Comparison of ENCODE assay signal across 1 cellular context in the genomic region with DNA sequence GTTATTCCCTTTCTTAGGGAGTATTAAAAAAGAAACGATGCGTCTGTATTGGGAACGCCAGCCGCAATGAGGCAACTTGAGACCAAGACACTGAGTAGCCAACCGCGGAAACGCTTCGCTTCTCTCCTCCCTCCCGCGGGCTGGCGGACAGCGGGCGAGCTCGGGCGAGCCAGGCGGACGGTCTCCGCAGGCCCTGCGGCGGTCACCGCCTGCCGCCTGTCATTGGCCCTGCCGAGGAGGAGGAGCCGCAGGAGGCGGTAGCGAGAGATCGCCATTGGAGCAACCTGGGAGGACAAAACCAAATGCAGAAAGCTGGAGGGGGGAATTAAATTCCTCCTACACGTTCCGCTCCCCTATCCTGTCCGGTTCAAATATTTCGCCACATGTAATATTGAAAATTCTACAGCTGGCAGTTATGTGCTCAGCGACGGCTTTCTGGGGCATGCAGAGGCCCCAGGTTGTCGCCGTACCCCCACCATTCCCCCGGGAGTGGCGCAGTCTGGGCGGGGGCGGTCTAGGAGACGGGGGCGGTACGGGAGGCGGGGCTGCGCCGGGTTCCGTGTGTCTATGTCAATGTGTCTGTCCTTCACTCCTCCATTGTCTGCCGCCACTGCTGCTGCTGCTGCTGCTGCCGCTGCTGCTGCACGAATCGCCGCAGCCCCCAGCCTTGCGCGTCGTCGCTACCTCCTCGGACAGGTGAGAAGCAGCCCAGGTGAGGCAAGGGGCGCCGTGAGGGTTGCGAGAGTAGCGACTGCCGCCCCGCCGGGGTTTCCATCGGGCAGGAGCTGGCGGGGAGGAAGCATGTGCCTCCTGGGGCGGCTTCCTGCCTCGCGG.
TF ChIP-seq lines count a peak whose summit lies in the region.

A gene (minus strand): TSS at position 162 of the 834 bp plus-strand sequence. CDS start 181 bp downstream, outside the sequence.
A gene (plus strand): TSS at position 589 of the 834 bp plus-strand sequence. CDS start 19,263 bp downstream, outside the sequence.

TF ChIP-seq in K562, 482 proteins besides CTCF, POLR2A, EP300 and RAD21 (continued from another document and continues in another):
- TF ChIP-seq, protein P1, sequence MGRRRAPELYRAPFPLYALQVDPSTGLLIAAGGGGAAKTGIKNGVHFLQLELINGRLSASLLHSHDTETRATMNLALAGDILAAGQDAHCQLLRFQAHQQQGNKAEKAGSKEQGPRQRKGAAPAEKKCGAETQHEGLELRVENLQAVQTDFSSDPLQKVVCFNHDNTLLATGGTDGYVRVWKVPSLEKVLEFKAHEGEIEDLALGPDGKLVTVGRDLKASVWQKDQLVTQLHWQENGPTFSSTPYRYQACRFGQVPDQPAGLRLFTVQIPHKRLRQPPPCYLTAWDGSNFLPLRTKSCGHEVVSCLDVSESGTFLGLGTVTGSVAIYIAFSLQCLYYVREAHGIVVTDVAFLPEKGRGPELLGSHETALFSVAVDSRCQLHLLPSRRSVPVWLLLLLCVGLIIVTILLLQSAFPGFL (CRISPR knock-in tag; IDR thresholded peaks at IDR 0.05) = no peak
- TF ChIP-seq THRAP3 (IDR thresholded peaks at IDR 0.05; ENCODE audit: borderline replicate concordance) (no peak), DMBX1 (CRISPR knock-in tag; IDR thresholded peaks at IDR 0.05; ENCODE audit: borderline replicate concordance) (no peak), SAFB2 (IDR thresholded peaks at IDR 0.05; ENCODE audit: borderline replicate concordance, low read depth, low read length, severe bottlenecking) (no peak), ZNF436 (CRISPR knock-in tag; IDR thresholded peaks at IDR 0.05) (no peak), RNF2 (IDR thresholded peaks at IDR 0.05) (peak; percentile 81; the same call in 1 of the 2 replicates), RHOXF2B (CRISPR knock-in tag; conservative IDR thresholded peaks at IDR 0.05) (no peak), TFAM (CRISPR knock-in tag; conservative IDR thresholded peaks at IDR 0.05) (no peak), CBX5 (IDR thresholded peaks at IDR 0.05; ENCODE audit: borderline replicate concordance, low read depth) (no peak), NRF1 (conservative IDR thresholded peaks at IDR 0.05 in 1 of 2, IDR thresholded peaks at IDR 0.05 in 1 of 2) (peak; percentile 75 to 79), ZNF282 (CRISPR knock-in tag; IDR thresholded peaks at IDR 0.05) (0 out of 2 replicates have a peak, but pooled peaks have one; percentile 33), NBN (IDR thresholded peaks at IDR 0.05; ENCODE audit: low read depth) (no peak), CBX8 (IDR thresholded peaks at IDR 0.05; ENCODE audit: borderline replicate concordance, extremely low read depth, low read depth, low read length, poor library complexity, severe bottlenecking) (no peak)
- TF ChIP-seq, protein P2, sequence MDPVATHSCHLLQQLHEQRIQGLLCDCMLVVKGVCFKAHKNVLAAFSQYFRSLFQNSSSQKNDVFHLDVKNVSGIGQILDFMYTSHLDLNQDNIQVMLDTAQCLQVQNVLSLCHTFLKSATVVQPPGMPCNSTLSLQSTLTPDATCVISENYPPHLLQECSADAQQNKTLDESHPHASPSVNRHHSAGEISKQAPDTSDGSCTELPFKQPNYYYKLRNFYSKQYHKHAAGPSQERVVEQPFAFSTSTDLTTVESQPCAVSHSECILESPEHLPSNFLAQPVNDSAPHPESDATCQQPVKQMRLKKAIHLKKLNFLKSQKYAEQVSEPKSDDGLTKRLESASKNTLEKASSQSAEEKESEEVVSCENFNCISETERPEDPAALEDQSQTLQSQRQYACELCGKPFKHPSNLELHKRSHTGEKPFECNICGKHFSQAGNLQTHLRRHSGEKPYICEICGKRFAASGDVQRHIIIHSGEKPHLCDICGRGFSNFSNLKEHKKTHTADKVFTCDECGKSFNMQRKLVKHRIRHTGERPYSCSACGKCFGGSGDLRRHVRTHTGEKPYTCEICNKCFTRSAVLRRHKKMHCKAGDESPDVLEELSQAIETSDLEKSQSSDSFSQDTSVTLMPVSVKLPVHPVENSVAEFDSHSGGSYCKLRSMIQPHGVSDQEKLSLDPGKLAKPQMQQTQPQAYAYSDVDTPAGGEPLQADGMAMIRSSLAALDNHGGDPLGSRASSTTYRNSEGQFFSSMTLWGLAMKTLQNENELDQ (CRISPR knock-in tag; IDR thresholded peaks at IDR 0.05; ENCODE audit: borderline replicate concordance) = peak; percentile 93
- TF ChIP-seq, protein P3, sequence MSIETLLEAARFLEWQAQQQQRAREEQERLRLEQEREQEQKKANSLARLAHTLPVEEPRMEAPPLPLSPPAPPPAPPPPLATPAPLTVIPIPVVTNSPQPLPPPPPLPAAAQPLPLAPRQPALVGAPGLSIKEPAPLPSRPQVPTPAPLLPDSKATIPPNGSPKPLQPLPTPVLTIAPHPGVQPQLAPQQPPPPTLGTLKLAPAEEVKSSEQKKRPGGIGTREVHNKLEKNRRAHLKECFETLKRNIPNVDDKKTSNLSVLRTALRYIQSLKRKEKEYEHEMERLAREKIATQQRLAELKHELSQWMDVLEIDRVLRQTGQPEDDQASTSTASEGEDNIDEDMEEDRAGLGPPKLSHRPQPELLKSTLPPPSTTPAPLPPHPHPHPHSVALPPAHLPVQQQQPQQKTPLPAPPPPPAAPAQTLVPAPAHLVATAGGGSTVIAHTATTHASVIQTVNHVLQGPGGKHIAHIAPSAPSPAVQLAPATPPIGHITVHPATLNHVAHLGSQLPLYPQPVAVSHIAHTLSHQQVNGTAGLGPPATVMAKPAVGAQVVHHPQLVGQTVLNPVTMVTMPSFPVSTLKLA (conservative IDR thresholded peaks at IDR 0.05) = peak; percentile 88 to 96
- TF ChIP-seq, protein P4, sequence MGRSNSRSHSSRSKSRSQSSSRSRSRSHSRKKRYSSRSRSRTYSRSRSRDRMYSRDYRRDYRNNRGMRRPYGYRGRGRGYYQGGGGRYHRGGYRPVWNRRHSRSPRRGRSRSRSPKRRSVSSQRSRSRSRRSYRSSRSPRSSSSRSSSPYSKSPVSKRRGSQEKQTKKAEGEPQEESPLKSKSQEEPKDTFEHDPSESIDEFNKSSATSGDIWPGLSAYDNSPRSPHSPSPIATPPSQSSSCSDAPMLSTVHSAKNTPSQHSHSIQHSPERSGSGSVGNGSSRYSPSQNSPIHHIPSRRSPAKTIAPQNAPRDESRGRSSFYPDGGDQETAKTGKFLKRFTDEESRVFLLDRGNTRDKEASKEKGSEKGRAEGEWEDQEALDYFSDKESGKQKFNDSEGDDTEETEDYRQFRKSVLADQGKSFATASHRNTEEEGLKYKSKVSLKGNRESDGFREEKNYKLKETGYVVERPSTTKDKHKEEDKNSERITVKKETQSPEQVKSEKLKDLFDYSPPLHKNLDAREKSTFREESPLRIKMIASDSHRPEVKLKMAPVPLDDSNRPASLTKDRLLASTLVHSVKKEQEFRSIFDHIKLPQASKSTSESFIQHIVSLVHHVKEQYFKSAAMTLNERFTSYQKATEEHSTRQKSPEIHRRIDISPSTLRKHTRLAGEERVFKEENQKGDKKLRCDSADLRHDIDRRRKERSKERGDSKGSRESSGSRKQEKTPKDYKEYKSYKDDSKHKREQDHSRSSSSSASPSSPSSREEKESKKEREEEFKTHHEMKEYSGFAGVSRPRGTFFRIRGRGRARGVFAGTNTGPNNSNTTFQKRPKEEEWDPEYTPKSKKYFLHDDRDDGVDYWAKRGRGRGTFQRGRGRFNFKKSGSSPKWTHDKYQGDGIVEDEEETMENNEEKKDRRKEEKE (IDR thresholded peaks at IDR 0.05; ENCODE audit: borderline replicate concordance in 1 of 2, control insufficient read depth in 1 of 2, low read depth in 2 of 2, low read length in 1 of 2) = peak in 1 of 2 experiments; percentile 99; a peak in 2 of 4 replicates
- TF ChIP-seq, protein P5, sequence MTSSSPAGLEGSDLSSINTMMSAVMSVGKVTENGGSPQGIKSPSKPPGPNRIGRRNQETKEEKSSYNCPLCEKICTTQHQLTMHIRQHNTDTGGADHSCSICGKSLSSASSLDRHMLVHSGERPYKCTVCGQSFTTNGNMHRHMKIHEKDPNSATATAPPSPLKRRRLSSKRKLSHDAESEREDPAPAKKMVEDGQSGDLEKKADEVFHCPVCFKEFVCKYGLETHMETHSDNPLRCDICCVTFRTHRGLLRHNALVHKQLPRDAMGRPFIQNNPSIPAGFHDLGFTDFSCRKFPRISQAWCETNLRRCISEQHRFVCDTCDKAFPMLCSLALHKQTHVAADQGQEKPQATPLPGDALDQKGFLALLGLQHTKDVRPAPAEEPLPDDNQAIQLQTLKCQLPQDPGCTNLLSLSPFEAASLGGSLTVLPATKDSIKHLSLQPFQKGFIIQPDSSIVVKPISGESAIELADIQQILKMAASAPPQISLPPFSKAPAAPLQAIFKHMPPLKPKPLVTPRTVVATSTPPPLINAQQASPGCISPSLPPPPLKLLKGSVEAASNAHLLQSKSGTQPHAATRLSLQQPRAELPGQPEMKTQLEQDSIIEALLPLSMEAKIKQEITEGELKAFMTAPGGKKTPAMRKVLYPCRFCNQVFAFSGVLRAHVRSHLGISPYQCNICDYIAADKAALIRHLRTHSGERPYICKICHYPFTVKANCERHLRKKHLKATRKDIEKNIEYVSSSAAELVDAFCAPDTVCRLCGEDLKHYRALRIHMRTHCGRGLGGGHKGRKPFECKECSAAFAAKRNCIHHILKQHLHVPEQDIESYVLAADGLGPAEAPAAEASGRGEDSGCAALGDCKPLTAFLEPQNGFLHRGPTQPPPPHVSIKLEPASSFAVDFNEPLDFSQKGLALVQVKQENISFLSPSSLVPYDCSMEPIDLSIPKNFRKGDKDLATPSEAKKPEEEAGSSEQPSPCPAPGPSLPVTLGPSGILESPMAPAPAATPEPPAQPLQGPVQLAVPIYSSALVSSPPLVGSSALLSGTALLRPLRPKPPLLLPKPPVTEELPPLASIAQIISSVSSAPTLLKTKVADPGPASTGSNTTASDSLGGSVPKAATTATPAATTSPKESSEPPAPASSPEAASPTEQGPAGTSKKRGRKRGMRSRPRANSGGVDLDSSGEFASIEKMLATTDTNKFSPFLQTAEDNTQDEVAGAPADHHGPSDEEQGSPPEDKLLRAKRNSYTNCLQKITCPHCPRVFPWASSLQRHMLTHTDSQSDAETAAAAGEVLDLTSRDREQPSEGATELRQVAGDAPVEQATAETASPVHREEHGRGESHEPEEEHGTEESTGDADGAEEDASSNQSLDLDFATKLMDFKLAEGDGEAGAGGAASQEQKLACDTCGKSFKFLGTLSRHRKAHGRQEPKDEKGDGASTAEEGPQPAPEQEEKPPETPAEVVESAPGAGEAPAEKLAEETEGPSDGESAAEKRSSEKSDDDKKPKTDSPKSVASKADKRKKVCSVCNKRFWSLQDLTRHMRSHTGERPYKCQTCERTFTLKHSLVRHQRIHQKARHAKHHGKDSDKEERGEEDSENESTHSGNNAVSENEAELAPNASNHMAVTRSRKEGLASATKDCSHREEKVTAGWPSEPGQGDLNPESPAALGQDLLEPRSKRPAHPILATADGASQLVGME (CRISPR knock-in tag; IDR thresholded peaks at IDR 0.05) = no peak
- TF ChIP-seq, protein P6, sequence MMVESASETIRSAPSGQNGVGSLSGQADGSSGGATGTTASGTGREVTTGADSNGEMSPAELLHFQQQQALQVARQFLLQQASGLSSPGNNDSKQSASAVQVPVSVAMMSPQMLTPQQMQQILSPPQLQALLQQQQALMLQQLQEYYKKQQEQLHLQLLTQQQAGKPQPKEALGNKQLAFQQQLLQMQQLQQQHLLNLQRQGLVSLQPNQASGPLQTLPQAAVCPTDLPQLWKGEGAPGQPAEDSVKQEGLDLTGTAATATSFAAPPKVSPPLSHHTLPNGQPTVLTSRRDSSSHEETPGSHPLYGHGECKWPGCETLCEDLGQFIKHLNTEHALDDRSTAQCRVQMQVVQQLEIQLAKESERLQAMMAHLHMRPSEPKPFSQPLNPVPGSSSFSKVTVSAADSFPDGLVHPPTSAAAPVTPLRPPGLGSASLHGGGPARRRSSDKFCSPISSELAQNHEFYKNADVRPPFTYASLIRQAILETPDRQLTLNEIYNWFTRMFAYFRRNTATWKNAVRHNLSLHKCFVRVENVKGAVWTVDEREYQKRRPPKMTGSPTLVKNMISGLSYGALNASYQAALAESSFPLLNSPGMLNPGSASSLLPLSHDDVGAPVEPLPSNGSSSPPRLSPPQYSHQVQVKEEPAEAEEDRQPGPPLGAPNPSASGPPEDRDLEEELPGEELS (CRISPR knock-in tag; IDR thresholded peaks at IDR 0.05; ENCODE audit: borderline replicate concordance) = peak; percentile 92; the same call in 1 of the 2 replicates
